In genomic region chr17:79220715-79221291, GRCh38 we compare ENCODE assay signal across 12 cellular contexts.
DNase-seq lines count a peak whose midpoint lies in the region; ATAC-seq and TF ChIP-seq lines count a peak whose summit lies in the region.
"Had no signal": no experiment of that assay in that cellular context is flagged by ENCODE, and none has a peak within 500 bp of the region (broad histone marks: within the 10 kb centered on the region; RNA-seq: fewer than 3 reads in every experiment).

No MANE protein-coding gene starts in this region.

- no peak for DNase-seq in left ventricle myocardium inferior
- no peak for DNase-seq in Right ventricle myocardium superior
- DNase-seq in WERI-Rb-1 = peak; percentile 80
- DNase-seq in stimulated activated naive CD8-positive, alpha-beta T cell treated with anti-CD3 and anti-CD28 coated beads, Interleukin-15, amount 100 ng/mL, for 72 hours = no peak
- DNase-seq in activated T-helper 1 cell treated with anti-CD3 and anti-CD28 coated beads, Interleukin-12 subunit alpha, Interleukin-12 subunit beta, Interleukin-2, Interleukin-4 antibody, amounts not matched to agents 30 ng/mL and 10 ng/mL and 1 ng/mL, durations not matched to agents 14 hours and 24 hours and 36 hours (ENCODE audit: low spot score) = no peak
- DNase-seq in globus pallidus (ENCODE audit: low spot score) = no peak
- DNase-seq: brain microvascular endothelial cell, foreskin melanocyte, Peyer's patch, transverse colon had no signal

- no peak for TF ChIP-seq CTCF in left ventricle myocardium inferior (IDR thresholded peaks at IDR 0.05; ENCODE audit: borderline replicate concordance)
- TF ChIP-seq CTCF in WERI-Rb-1 (IDR thresholded peaks at IDR 0.05; ENCODE audit: low read depth, low read length) = no peak

- H3K4me1 Mint-ChIP-seq in stimulated activated naive CD8-positive, alpha-beta T cell treated with anti-CD3 and anti-CD28 coated beads, Interleukin-15, amount 100 ng/mL, for 72 hours = peaks cover 12% of the 10 kb centered on the region
- H3K4me1 Mint-ChIP-seq in activated T-helper 1 cell treated with anti-CD3 and anti-CD28 coated beads, Interleukin-12 subunit alpha, Interleukin-12 subunit beta, Interleukin-2, Interleukin-4 antibody, amounts not matched to agents 30 ng/mL and 10 ng/mL and 1 ng/mL, durations not matched to agents 14 hours and 24 hours and 36 hours (ENCODE audit: low read depth) = peaks cover 4% of the 10 kb centered on the region

- H3K4me3 ChIP-seq in left ventricle myocardium inferior (peak overlapping the region; percentile 9), WERI-Rb-1 (ENCODE audit: low read depth, low read length) (no peak overlapping the region), iPS-20b (ENCODE audit: low read length) (peak overlapping the region; percentile 79)
- H3K4me3 ChIP-seq: Peyer's patch, transverse colon had no signal

- H3K27me3 Mint-ChIP-seq in stimulated activated naive CD8-positive, alpha-beta T cell treated with anti-CD3 and anti-CD28 coated beads, Interleukin-15, amount 100 ng/mL, for 72 hours = peaks cover 84% of the 10 kb centered on the region
- peaks cover 16% of the 10 kb centered on the region for H3K27me3 Mint-ChIP-seq in activated T-helper 1 cell treated with anti-CD3 and anti-CD28 coated beads, Interleukin-12 subunit alpha, Interleukin-12 subunit beta, Interleukin-2, Interleukin-4 antibody, amounts not matched to agents 30 ng/mL and 10 ng/mL and 1 ng/mL, durations not matched to agents 14 hours and 24 hours and 36 hours (ENCODE audit: insufficient read depth)

- H3K27ac ChIP-seq in left ventricle myocardium inferior (replicated peaks) = no peak overlapping the region
- H3K27ac ChIP-seq in WERI-Rb-1 = peak overlapping the region; percentile 25
- no peak overlapping the region for H3K27ac ChIP-seq in iPS-20b (ENCODE audit: low read length)
- H3K27ac ChIP-seq: brain microvascular endothelial cell, Peyer's patch, transverse colon had no signal

- peak overlapping the region; percentile 68 to 75 for H3K4me3 Mint-ChIP-seq in stimulated activated naive CD8-positive, alpha-beta T cell treated with anti-CD3 and anti-CD28 coated beads, Interleukin-15, amount 100 ng/mL, for 72 hours
- no peak overlapping the region for H3K4me3 Mint-ChIP-seq in activated T-helper 1 cell treated with anti-CD3 and anti-CD28 coated beads, Interleukin-12 subunit alpha, Interleukin-12 subunit beta, Interleukin-2, Interleukin-4 antibody, amounts not matched to agents 30 ng/mL and 10 ng/mL and 1 ng/mL, durations not matched to agents 14 hours and 24 hours and 36 hours

- H3K9ac ChIP-seq in iPS-20b (ENCODE audit: low read depth, low read length) = peak overlapping the region; percentile 47; the same call in 1 of the 2 replicates

- H3K36me3 ChIP-seq in left ventricle myocardium inferior = no peaks in the 10 kb centered on the region
- H3K36me3 ChIP-seq in WERI-Rb-1 = no peaks in the 10 kb centered on the region
- H3K36me3 ChIP-seq in iPS-20b (ENCODE audit: insufficient read depth, low read depth, low read length) = no peaks in the 10 kb centered on the region
- H3K36me3 ChIP-seq: brain microvascular endothelial cell, Peyer's patch, transverse colon had no signal

- peaks cover 100% of the 10 kb centered on the region for H3K27me3 ChIP-seq in left ventricle myocardium inferior (ENCODE audit: low read depth)
- no peaks in the 10 kb centered on the region for H3K27me3 ChIP-seq in WERI-Rb-1 (ENCODE audit: insufficient read depth, low read depth, severe bottlenecking)
- peaks cover 17% of the 10 kb centered on the region for H3K27me3 ChIP-seq in iPS-20b (ENCODE audit: insufficient read depth, low read length)

- H3K9me3 ChIP-seq in left ventricle myocardium inferior (replicated peaks) = no peaks in the 10 kb centered on the region
- H3K9me3 ChIP-seq in WERI-Rb-1 (ENCODE audit: severe bottlenecking) = no peaks in the 10 kb centered on the region
- H3K9me3 ChIP-seq in iPS-20b (ENCODE audit: insufficient read depth, low read depth, low read length) = no peaks in the 10 kb centered on the region
- H3K9me3 ChIP-seq: Peyer's patch, transverse colon had no signal

- no peak for ATAC-seq in Right ventricle myocardium superior (ENCODE audit: poor library complexity)
- peak; percentile 57 for ATAC-seq in stimulated activated naive CD8-positive, alpha-beta T cell treated with anti-CD3 and anti-CD28 coated beads, Interleukin-15, amount 100 ng/mL, for 72 hours
- ATAC-seq in GM18502 (IDR thresholded peaks at IDR 0.05; ENCODE audit: poor library complexity, unreplicated experiment) = no peak

- H3K36me3 Mint-ChIP-seq in activated T-helper 1 cell treated with anti-CD3 and anti-CD28 coated beads, Interleukin-12 subunit alpha, Interleukin-12 subunit beta, Interleukin-2, Interleukin-4 antibody, amounts not matched to agents 30 ng/mL and 10 ng/mL and 1 ng/mL, durations not matched to agents 14 hours and 24 hours and 36 hours (ENCODE audit: low read depth) = no peaks in the 10 kb centered on the region

- H3K4me1 ChIP-seq in left ventricle myocardium inferior (no peaks in the 10 kb centered on the region), iPS-20b (ENCODE audit: insufficient read depth, low read length) (peaks cover 3% of the 10 kb centered on the region; the same call in 1 of the 2 replicates)
- H3K4me1 ChIP-seq: Peyer's patch, transverse colon had no signal

- H3K27ac Mint-ChIP-seq in stimulated activated naive CD8-positive, alpha-beta T cell treated with anti-CD3 and anti-CD28 coated beads, Interleukin-15, amount 100 ng/mL, for 72 hours = no peak overlapping the region
- no peak overlapping the region for H3K27ac Mint-ChIP-seq in activated T-helper 1 cell treated with anti-CD3 and anti-CD28 coated beads, Interleukin-12 subunit alpha, Interleukin-12 subunit beta, Interleukin-2, Interleukin-4 antibody, amounts not matched to agents 30 ng/mL and 10 ng/mL and 1 ng/mL, durations not matched to agents 14 hours and 24 hours and 36 hours

- no peaks in the 10 kb centered on the region for H3K9me3 Mint-ChIP-seq in stimulated activated naive CD8-positive, alpha-beta T cell treated with anti-CD3 and anti-CD28 coated beads, Interleukin-15, amount 100 ng/mL, for 72 hours
- no peaks in the 10 kb centered on the region for H3K9me3 Mint-ChIP-seq in activated T-helper 1 cell treated with anti-CD3 and anti-CD28 coated beads, Interleukin-12 subunit alpha, Interleukin-12 subunit beta, Interleukin-2, Interleukin-4 antibody, amounts not matched to agents 30 ng/mL and 10 ng/mL and 1 ng/mL, durations not matched to agents 14 hours and 24 hours and 36 hours

- intact Hi-C loops in left ventricle myocardium inferior (cut with micrococcal nuclease) (no loop called here), Right ventricle myocardium superior (cut with DNase I) (no loop called here)
- intact Hi-C loops in activated T-helper 1 cell treated with anti-CD3 and anti-CD28 coated beads, Interleukin-12 subunit alpha, Interleukin-12 subunit beta, Interleukin-2, Interleukin-4 antibody, amounts not matched to agents 30 ng/mL and 10 ng/mL and 1 ng/mL, durations not matched to agents 14 hours and 24 hours and 36 hours (cut with micrococcal nuclease) = no loop called here
